Comparison of ENCODE assay signal across 1 cellular context in the genomic region with DNA sequence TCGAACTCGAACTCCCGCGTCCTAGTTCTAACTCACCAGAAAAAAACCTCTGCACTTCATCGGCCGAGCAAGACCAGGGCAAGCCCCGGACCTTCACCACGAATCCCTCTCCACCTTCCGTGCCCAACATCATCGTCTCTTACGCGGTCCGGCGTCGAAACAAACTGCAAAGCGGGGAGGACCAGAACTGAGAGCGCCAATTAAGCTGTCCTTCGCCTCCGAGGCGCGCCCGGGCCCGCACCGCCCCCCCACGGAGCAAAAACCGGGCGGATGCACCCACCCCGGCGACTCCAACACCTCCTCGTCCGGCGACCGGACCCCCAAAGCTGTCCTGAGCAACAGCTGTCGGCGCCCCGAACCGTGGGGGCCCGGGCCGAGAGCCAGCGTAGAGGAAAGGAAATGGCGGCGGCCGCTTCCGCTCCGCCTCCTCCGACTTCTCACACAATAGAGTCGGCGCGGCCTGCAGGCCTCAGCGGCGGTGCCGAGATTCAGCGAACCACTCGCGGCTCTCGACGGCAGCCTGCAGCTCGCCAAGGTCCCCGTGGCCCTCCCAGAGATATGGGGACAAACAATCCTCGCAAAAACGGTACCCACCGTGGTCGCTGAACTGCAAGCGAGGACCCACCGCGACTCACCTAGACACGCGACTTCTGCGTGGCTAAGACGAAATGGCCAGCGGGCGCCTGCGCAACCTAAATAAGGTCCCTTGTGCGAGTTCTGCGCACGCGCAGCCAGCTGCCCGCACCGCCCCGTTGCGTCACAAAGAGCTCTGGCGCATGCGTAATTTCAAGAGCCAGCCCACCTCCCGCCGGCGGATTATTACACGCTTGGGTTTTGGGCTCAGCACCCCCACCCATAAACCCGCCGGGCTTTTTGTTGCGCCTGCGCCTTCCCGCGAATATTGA.
TF ChIP-seq lines count a peak whose summit lies in the region.

A gene with protein sequence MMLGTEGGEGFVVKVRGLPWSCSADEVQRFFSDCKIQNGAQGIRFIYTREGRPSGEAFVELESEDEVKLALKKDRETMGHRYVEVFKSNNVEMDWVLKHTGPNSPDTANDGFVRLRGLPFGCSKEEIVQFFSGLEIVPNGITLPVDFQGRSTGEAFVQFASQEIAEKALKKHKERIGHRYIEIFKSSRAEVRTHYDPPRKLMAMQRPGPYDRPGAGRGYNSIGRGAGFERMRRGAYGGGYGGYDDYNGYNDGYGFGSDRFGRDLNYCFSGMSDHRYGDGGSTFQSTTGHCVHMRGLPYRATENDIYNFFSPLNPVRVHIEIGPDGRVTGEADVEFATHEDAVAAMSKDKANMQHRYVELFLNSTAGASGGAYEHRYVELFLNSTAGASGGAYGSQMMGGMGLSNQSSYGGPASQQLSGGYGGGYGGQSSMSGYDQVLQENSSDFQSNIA (minus strand): TSS at position 671 of the 905 bp plus-strand sequence. CDS start 538 bp downstream, at position 133.

TF ChIP-seq in HepG2, 621 proteins besides CTCF, POLR2A, EP300 and RAD21 (continued from another document and continues in another):
- TF ChIP-seq TSC22D2 (CRISPR knock-in tag; IDR thresholded peaks at IDR 0.05; ENCODE audit: borderline replicate concordance): peak; percentile 49; the same call in 1 of the 2 replicates
- TF ChIP-seq ZNF543 (CRISPR knock-in tag; IDR thresholded peaks at IDR 0.05): no peak
- TF ChIP-seq ARNTL (CRISPR knock-in tag; IDR thresholded peaks at IDR 0.05): peak; percentile 38; the same call in 1 of the 2 replicates
- peak; percentile 77; the same call in 1 of the 2 replicates for TF ChIP-seq JUND (CRISPR knock-in tag; IDR thresholded peaks at IDR 0.05)
- TF ChIP-seq, protein P1, sequence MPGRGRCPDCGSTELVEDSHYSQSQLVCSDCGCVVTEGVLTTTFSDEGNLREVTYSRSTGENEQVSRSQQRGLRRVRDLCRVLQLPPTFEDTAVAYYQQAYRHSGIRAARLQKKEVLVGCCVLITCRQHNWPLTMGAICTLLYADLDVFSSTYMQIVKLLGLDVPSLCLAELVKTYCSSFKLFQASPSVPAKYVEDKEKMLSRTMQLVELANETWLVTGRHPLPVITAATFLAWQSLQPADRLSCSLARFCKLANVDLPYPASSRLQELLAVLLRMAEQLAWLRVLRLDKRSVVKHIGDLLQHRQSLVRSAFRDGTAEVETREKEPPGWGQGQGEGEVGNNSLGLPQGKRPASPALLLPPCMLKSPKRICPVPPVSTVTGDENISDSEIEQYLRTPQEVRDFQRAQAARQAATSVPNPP (CRISPR knock-in tag; IDR thresholded peaks at IDR 0.05): peak; percentile 92; the same call in 1 of the 2 replicates
- TF ChIP-seq SAFB2 (CRISPR knock-in tag; IDR thresholded peaks at IDR 0.05; ENCODE audit: borderline replicate concordance, low read depth): no peak
- TF ChIP-seq ZNF225 (CRISPR knock-in tag; IDR thresholded peaks at IDR 0.05): peak; percentile 92
- TF ChIP-seq ZNF260 (CRISPR knock-in tag; IDR thresholded peaks at IDR 0.05; ENCODE audit: borderline replicate concordance, low read depth): no peak
- no peak for TF ChIP-seq ZNF777 (CRISPR knock-in tag; IDR thresholded peaks at IDR 0.05)
- TF ChIP-seq, protein P2, sequence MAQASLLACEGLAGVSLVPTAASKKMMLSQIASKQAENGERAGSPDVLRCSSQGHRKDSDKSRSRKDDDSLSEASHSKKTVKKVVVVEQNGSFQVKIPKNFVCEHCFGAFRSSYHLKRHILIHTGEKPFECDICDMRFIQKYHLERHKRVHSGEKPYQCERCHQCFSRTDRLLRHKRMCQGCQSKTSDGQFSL (CRISPR knock-in tag; IDR thresholded peaks at IDR 0.05): peak; percentile 89
- TF ChIP-seq RNF2 (conservative IDR thresholded peaks at IDR 0.05; ENCODE audit: low read depth): no peak
- peak; percentile 77 for TF ChIP-seq GZF1 (CRISPR knock-in tag; IDR thresholded peaks at IDR 0.05)
- TF ChIP-seq NPAS2 (CRISPR knock-in tag; IDR thresholded peaks at IDR 0.05; ENCODE audit: borderline replicate concordance): 0 out of 2 replicates have a peak, but pooled peaks have one; percentile 22
- TF ChIP-seq ZNF761 (CRISPR knock-in tag; conservative IDR thresholded peaks at IDR 0.05): no peak; the same call in 1 of the 2 replicates
- peak; percentile 46; the same call in 1 of the 2 replicates for TF ChIP-seq ZNF274 (CRISPR knock-in tag; IDR thresholded peaks at IDR 0.05)
- TF ChIP-seq ZSCAN20 (CRISPR knock-in tag; IDR thresholded peaks at IDR 0.05; ENCODE audit: borderline replicate concordance): peak; percentile 74; the same call in 1 of the 2 replicates
- TF ChIP-seq, protein P3, sequence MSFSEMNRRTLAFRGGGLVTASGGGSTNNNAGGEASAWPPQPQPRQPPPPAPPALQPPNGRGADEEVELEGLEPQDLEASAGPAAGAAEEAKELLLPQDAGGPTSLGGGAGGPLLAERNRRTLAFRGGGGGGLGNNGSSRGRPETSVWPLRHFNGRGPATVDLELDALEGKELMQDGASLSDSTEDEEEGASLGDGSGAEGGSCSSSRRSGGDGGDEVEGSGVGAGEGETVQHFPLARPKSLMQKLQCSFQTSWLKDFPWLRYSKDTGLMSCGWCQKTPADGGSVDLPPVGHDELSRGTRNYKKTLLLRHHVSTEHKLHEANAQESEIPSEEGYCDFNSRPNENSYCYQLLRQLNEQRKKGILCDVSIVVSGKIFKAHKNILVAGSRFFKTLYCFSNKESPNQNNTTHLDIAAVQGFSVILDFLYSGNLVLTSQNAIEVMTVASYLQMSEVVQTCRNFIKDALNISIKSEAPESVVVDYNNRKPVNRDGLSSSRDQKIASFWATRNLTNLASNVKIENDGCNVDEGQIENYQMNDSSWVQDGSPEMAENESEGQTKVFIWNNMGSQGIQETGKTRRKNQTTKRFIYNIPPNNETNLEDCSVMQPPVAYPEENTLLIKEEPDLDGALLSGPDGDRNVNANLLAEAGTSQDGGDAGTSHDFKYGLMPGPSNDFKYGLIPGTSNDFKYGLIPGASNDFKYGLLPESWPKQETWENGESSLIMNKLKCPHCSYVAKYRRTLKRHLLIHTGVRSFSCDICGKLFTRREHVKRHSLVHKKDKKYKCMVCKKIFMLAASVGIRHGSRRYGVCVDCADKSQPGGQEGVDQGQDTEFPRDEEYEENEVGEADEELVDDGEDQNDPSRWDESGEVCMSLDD (CRISPR knock-in tag; IDR thresholded peaks at IDR 0.05; ENCODE audit: borderline replicate concordance): peak; percentile 62; the same call in 1 of the 2 replicates
- no peak for TF ChIP-seq ZNF556 (CRISPR knock-in tag; IDR thresholded peaks at IDR 0.05; ENCODE audit: borderline replicate concordance)
- TF ChIP-seq, protein P4, sequence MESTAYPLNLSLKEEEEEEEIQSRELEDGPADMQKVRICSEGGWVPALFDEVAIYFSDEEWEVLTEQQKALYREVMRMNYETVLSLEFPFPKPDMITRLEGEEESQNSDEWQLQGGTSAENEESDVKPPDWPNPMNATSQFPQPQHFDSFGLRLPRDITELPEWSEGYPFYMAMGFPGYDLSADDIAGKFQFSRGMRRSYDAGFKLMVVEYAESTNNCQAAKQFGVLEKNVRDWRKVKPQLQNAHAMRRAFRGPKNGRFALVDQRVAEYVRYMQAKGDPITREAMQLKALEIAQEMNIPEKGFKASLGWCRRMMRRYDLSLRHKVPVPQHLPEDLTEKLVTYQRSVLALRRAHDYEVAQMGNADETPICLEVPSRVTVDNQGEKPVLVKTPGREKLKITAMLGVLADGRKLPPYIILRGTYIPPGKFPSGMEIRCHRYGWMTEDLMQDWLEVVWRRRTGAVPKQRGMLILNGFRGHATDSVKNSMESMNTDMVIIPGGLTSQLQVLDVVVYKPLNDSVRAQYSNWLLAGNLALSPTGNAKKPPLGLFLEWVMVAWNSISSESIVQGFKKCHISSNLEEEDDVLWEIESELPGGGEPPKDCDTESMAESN (CRISPR knock-in tag; conservative IDR thresholded peaks at IDR 0.05): peak; percentile 66; the same call in 1 of the 2 replicates
- peak; percentile 92 for TF ChIP-seq SATB2 (CRISPR knock-in tag; IDR thresholded peaks at IDR 0.05)
- peak; percentile 69; the same call in 1 of the 2 replicates for TF ChIP-seq GATA4 (IDR thresholded peaks at IDR 0.05; ENCODE audit: borderline replicate concordance, low read depth)
- TF ChIP-seq ZNF724P (CRISPR knock-in tag; IDR thresholded peaks at IDR 0.05; ENCODE audit: borderline replicate concordance): 0 out of 2 replicates have a peak, but pooled peaks have one; percentile 31
- TF ChIP-seq, protein P5, sequence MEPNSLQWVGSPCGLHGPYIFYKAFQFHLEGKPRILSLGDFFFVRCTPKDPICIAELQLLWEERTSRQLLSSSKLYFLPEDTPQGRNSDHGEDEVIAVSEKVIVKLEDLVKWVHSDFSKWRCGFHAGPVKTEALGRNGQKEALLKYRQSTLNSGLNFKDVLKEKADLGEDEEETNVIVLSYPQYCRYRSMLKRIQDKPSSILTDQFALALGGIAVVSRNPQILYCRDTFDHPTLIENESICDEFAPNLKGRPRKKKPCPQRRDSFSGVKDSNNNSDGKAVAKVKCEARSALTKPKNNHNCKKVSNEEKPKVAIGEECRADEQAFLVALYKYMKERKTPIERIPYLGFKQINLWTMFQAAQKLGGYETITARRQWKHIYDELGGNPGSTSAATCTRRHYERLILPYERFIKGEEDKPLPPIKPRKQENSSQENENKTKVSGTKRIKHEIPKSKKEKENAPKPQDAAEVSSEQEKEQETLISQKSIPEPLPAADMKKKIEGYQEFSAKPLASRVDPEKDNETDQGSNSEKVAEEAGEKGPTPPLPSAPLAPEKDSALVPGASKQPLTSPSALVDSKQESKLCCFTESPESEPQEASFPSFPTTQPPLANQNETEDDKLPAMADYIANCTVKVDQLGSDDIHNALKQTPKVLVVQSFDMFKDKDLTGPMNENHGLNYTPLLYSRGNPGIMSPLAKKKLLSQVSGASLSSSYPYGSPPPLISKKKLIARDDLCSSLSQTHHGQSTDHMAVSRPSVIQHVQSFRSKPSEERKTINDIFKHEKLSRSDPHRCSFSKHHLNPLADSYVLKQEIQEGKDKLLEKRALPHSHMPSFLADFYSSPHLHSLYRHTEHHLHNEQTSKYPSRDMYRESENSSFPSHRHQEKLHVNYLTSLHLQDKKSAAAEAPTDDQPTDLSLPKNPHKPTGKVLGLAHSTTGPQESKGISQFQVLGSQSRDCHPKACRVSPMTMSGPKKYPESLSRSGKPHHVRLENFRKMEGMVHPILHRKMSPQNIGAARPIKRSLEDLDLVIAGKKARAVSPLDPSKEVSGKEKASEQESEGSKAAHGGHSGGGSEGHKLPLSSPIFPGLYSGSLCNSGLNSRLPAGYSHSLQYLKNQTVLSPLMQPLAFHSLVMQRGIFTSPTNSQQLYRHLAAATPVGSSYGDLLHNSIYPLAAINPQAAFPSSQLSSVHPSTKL (CRISPR knock-in tag; IDR thresholded peaks at IDR 0.05): no peak; the same call in 1 of the 2 replicates
- TF ChIP-seq HOXA5 (CRISPR knock-in tag; IDR thresholded peaks at IDR 0.05): peak; percentile 91; the same call in 1 of the 2 replicates
- TF ChIP-seq PPARG (CRISPR knock-in tag; conservative IDR thresholded peaks at IDR 0.05): no peak
- no peak for TF ChIP-seq ZNF607 (CRISPR knock-in tag; IDR thresholded peaks at IDR 0.05; ENCODE audit: borderline replicate concordance)
- peak; percentile 62; the same call in 1 of the 2 replicates for TF ChIP-seq SIN3A (IDR thresholded peaks at IDR 0.05; ENCODE audit: borderline replicate concordance, low read depth, low read length)
- peak; percentile 77; the same call in 1 of the 2 replicates for TF ChIP-seq ZSCAN9 (CRISPR knock-in tag; IDR thresholded peaks at IDR 0.05; ENCODE audit: borderline replicate concordance)
- TF ChIP-seq ZNF780A (CRISPR knock-in tag; IDR thresholded peaks at IDR 0.05): peak; percentile 84; the same call in 1 of the 2 replicates
- no peak for TF ChIP-seq PAWR (CRISPR knock-in tag; IDR thresholded peaks at IDR 0.05; ENCODE audit: borderline replicate concordance)
- TF ChIP-seq NCOR1 (IDR thresholded peaks at IDR 0.05; ENCODE audit: borderline replicate concordance, low read length): no peak
- no peak for TF ChIP-seq ATRX (CRISPR knock-in tag; IDR thresholded peaks at IDR 0.05; ENCODE audit: borderline replicate concordance)
- TF ChIP-seq STAT5B (CRISPR knock-in tag; IDR thresholded peaks at IDR 0.05): no peak
- TF ChIP-seq, protein P6, sequence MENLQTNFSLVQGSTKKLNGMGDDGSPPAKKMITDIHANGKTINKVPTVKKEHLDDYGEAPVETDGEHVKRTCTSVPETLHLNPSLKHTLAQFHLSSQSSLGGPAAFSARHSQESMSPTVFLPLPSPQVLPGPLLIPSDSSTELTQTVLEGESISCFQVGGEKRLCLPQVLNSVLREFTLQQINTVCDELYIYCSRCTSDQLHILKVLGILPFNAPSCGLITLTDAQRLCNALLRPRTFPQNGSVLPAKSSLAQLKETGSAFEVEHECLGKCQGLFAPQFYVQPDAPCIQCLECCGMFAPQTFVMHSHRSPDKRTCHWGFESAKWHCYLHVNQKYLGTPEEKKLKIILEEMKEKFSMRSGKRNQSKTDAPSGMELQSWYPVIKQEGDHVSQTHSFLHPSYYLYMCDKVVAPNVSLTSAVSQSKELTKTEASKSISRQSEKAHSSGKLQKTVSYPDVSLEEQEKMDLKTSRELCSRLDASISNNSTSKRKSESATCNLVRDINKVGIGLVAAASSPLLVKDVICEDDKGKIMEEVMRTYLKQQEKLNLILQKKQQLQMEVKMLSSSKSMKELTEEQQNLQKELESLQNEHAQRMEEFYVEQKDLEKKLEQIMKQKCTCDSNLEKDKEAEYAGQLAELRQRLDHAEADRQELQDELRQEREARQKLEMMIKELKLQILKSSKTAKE (CRISPR knock-in tag; IDR thresholded peaks at IDR 0.05; ENCODE audit: borderline replicate concordance): no peak
- TF ChIP-seq SYNCRIP (IDR thresholded peaks at IDR 0.05; ENCODE audit: insufficient read depth, low read depth, low read length): no peak
- TF ChIP-seq ZNF296 (CRISPR knock-in tag; conservative IDR thresholded peaks at IDR 0.05): peak; percentile 22; the same call in 1 of the 2 replicates
- TF ChIP-seq, protein P7, sequence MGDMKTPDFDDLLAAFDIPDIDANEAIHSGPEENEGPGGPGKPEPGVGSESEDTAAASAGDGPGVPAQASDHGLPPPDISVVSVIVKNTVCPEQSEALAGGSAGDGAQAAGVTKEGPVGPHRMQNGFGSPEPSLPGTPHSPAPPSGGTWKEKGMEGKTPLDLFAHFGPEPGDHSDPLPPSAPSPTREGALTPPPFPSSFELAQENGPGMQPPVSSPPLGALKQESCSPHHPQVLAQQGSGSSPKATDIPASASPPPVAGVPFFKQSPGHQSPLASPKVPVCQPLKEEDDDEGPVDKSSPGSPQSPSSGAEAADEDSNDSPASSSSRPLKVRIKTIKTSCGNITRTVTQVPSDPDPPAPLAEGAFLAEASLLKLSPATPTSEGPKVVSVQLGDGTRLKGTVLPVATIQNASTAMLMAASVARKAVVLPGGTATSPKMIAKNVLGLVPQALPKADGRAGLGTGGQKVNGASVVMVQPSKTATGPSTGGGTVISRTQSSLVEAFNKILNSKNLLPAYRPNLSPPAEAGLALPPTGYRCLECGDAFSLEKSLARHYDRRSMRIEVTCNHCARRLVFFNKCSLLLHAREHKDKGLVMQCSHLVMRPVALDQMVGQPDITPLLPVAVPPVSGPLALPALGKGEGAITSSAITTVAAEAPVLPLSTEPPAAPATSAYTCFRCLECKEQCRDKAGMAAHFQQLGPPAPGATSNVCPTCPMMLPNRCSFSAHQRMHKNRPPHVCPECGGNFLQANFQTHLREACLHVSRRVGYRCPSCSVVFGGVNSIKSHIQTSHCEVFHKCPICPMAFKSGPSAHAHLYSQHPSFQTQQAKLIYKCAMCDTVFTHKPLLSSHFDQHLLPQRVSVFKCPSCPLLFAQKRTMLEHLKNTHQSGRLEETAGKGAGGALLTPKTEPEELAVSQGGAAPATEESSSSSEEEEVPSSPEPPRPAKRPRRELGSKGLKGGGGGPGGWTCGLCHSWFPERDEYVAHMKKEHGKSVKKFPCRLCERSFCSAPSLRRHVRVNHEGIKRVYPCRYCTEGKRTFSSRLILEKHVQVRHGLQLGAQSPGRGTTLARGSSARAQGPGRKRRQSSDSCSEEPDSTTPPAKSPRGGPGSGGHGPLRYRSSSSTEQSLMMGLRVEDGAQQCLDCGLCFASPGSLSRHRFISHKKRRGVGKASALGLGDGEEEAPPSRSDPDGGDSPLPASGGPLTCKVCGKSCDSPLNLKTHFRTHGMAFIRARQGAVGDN (CRISPR knock-in tag; IDR thresholded peaks at IDR 0.05): peak; percentile 60
- TF ChIP-seq MYC (CRISPR knock-in tag; IDR thresholded peaks at IDR 0.05; ENCODE audit: borderline replicate concordance): peak; percentile 70; the same call in 1 of the 2 replicates
